Comparison of ENCODE assay signal across 21 cellular contexts in genomic region chr6:165794179-165794601, GRCh38.
"Had no signal": no experiment of that assay in that cellular context is flagged by ENCODE, and none has a peak within 500 bp of the region (broad histone marks: within the 10 kb centered on the region; RNA-seq: fewer than 3 reads in every experiment).

No MANE protein-coding gene starts in this region.

- H3K27ac Mint-ChIP-seq: activated CD8-positive, alpha-beta memory T cell treated with anti-CD3 and anti-CD28 coated beads, Interleukin-2, amount 10 ng/mL, durations not matched to agents 7 days and 5 days; activated naive CD4-positive, alpha-beta T cell treated with anti-CD3 and anti-CD28 coated beads, Interleukin-2, amount 50 U/mL, for 24 hours; activated T-cell treated with anti-CD3 and anti-CD28 coated beads, Interleukin-2, amount 50 U/mL, for 24 hours; activated T-helper 1 cell treated with anti-CD3 and anti-CD28 coated beads, Interleukin-12 subunit alpha, Interleukin-12 subunit beta, Interleukin-2, Interleukin-4 antibody, amounts not matched to agents 30 ng/mL and 10 ng/mL and 1 ng/mL, durations not matched to agents 14 hours and 24 hours and 36 hours; T-helper 1 cell treated with Interleukin-12 subunit alpha and Interleukin-12 subunit beta and Interleukin-4 antibody, amounts not matched to agents 30 μg/mL and 1 μg/mL, for 36 hours had no signal

- H3K36me3 ChIP-seq: Peyer's patch, SJSA1 had no signal

- H3K27ac ChIP-seq: Peyer's patch, RWPE1, SJSA1 had no signal

- DNase-seq: activated CD4-positive, alpha-beta T cell treated with anti-CD3 and anti-CD28 coated beads for 48 hours; activated CD4-positive, alpha-beta T cell treated with anti-CD3 and anti-CD28 coated beads, Interleukin-2, amount 50 U/mL, for 4 hours; activated CD4-positive, CD25-positive, alpha-beta regulatory T cell treated with anti-CD3 and anti-CD28 coated beads, Interleukin-2, amount 50 U/mL, for 72 hours; activated CD8-positive, alpha-beta memory T cell treated with anti-CD3 and anti-CD28 coated beads, Interleukin-2, amount 10 ng/mL, durations not matched to agents 7 days and 5 days; activated effector memory CD4-positive, alpha-beta T cell treated with Interleukin-2 at 50 U/mL for 16 hours; activated naive CD4-positive, alpha-beta T cell; activated T-cell treated with anti-CD3 and anti-CD28 coated beads, Interleukin-2, amount 50 U/mL, for 24 hours; aorta; Karpas-422; NCI-H146; NCI-H187 treated with DMSO at 0.1 percent for 48 hours; NCI-H2081 treated with DMSO at 0.1 percent for 48 hours; NCI-H446; NCI-H524; Peyer's patch; SHP77 had no signal

- ATAC-seq: activated CD8-positive, alpha-beta memory T cell treated with anti-CD3 and anti-CD28 coated beads, Interleukin-2, amount 10 ng/mL, durations not matched to agents 7 days and 5 days had no signal

- H3K9me3 ChIP-seq: Peyer's patch, SJSA1 had no signal

- H3K4me1 Mint-ChIP-seq: activated CD8-positive, alpha-beta memory T cell treated with anti-CD3 and anti-CD28 coated beads, Interleukin-2, amount 10 ng/mL, durations not matched to agents 7 days and 5 days; activated naive CD4-positive, alpha-beta T cell treated with anti-CD3 and anti-CD28 coated beads, Interleukin-2, amount 50 U/mL, for 24 hours had no signal

- H3K4me3 ChIP-seq: Peyer's patch, SJSA1 had no signal

- H3K27me3 ChIP-seq: Peyer's patch, SJSA1 had no signal

- H3K4me3 Mint-ChIP-seq: activated CD8-positive, alpha-beta memory T cell treated with anti-CD3 and anti-CD28 coated beads, Interleukin-2, amount 10 ng/mL, durations not matched to agents 7 days and 5 days; activated naive CD4-positive, alpha-beta T cell treated with anti-CD3 and anti-CD28 coated beads, Interleukin-2, amount 50 U/mL, for 24 hours; activated T-cell treated with anti-CD3 and anti-CD28 coated beads, Interleukin-2, amount 50 U/mL, for 24 hours; activated T-helper 1 cell treated with anti-CD3 and anti-CD28 coated beads, Interleukin-12 subunit alpha, Interleukin-12 subunit beta, Interleukin-2, Interleukin-4 antibody, amounts not matched to agents 30 ng/mL and 10 ng/mL and 1 ng/mL, durations not matched to agents 14 hours and 24 hours and 36 hours; T-helper 1 cell treated with Interleukin-12 subunit alpha and Interleukin-12 subunit beta and Interleukin-4 antibody, amounts not matched to agents 30 μg/mL and 1 μg/mL, for 36 hours had no signal

- H3K27me3 Mint-ChIP-seq: activated CD8-positive, alpha-beta memory T cell treated with anti-CD3 and anti-CD28 coated beads, Interleukin-2, amount 10 ng/mL, durations not matched to agents 7 days and 5 days; activated naive CD4-positive, alpha-beta T cell treated with anti-CD3 and anti-CD28 coated beads, Interleukin-2, amount 50 U/mL, for 24 hours had no signal

- H3K4me1 ChIP-seq: Peyer's patch, SJSA1 had no signal

- H3K9me3 Mint-ChIP-seq: activated naive CD4-positive, alpha-beta T cell treated with anti-CD3 and anti-CD28 coated beads, Interleukin-2, amount 50 U/mL, for 24 hours; activated T-cell treated with anti-CD3 and anti-CD28 coated beads, Interleukin-2, amount 50 U/mL, for 24 hours; activated T-helper 1 cell treated with anti-CD3 and anti-CD28 coated beads, Interleukin-12 subunit alpha, Interleukin-12 subunit beta, Interleukin-2, Interleukin-4 antibody, amounts not matched to agents 30 ng/mL and 10 ng/mL and 1 ng/mL, durations not matched to agents 14 hours and 24 hours and 36 hours; T-helper 1 cell treated with Interleukin-12 subunit alpha and Interleukin-12 subunit beta and Interleukin-4 antibody, amounts not matched to agents 30 μg/mL and 1 μg/mL, for 36 hours had no signal
